15 cellular contexts compared by ENCODE assay signal in genomic region chr6:170261643-170262480, GRCh38. TPM values are rescaled to one million over a fixed set of nuclear protein-coding genes. Genes with fewer than 3 reads are reported as not detected.
A peak's percentile ranks its signal among the peaks of the same experiment; 100 is the strongest.
DNase-seq lines count a peak whose midpoint lies in the region; ATAC-seq and TF ChIP-seq lines count a peak whose summit lies in the region.
"Had no signal": no experiment of that assay in that cellular context is flagged by ENCODE, and none has a peak within 500 bp of the region (broad histone marks: within the 10 kb centered on the region; RNA-seq: fewer than 3 reads in every experiment).

No MANE protein-coding gene starts in this region.

- H3K27me3 ChIP-seq in dorsolateral prefrontal cortex: no peaks in the 10 kb centered on the region
- H3K27me3 ChIP-seq in aorta (ENCODE audit: control insufficient read depth in 1 of 2, insufficient read depth in 2 of 2, low read length in 1 of 2): no peaks in the 10 kb centered on the region

- peak overlapping the region in 51 of 59 donors; percentile 8 to 67 (median 35) for H3K4me3 ChIP-seq in dorsolateral prefrontal cortex
- H3K4me3 ChIP-seq in aorta (ENCODE audit: low read length in 2 of 2): no peak overlapping the region
- H3K4me3 ChIP-seq: BLaER1 had no signal

- H3K4me1 ChIP-seq in aorta (ENCODE audit: control insufficient read depth in 1 of 2, insufficient read depth in 2 of 2, low read length in 2 of 2): no peaks in the 10 kb centered on the region

- H3K9me3 ChIP-seq in aorta (ENCODE audit: control insufficient read depth, low read length): no peaks in the 10 kb centered on the region
- H3K9me3 ChIP-seq: BLaER1, Caco-2 had no signal

- TF ChIP-seq CTCF in dorsolateral prefrontal cortex (IDR thresholded peaks at IDR 0.05 in 54 of 56, conservative IDR thresholded peaks at IDR 0.05 in 2 of 56; ENCODE audit: low read depth in 1 of 56, partially characterized antibody in 56 of 56): no peak

- 82 to 89% methylated on average over 31 of the region's 31 CpGs for WGBS in aorta, 2 donors

- DNase-seq in left ventricle myocardium superior (peak; percentile 26), cardiac septum (ENCODE audit: low spot score) (no peak), dorsolateral prefrontal cortex (no peak), sciatic nerve (ENCODE audit: low spot score) (peak; percentile 25), aorta (peak; percentile 11 to 51), NCI-H1048 (lab: John Stamatoyannopoulos, UW) (no peak), ecto neural progenitor cell (ENCODE audit: low spot score) (no peak)
- DNase-seq in NK-92 treated with Interleukin-12 subunit alpha and Interleukin-12 subunit beta, amount 100 ng/mL, for 24 hours (lab: John Stamatoyannopoulos, UW): no peak
- DNase-seq: 8988T, AML-193, DND-41, GDM1 had no signal

- no peaks in the 10 kb centered on the region for H3K36me3 ChIP-seq in aorta (ENCODE audit: control insufficient read depth in 1 of 2, insufficient read depth in 2 of 2, low read length in 1 of 2)
- H3K36me3 ChIP-seq: BLaER1 had no signal

- peak overlapping the region in 58 of 59 donors; percentile 32 to 95 (median 82) for H3K27ac ChIP-seq in dorsolateral prefrontal cortex
- no peak overlapping the region for H3K27ac ChIP-seq in aorta (ENCODE audit: low read depth in 1 of 2, low read length in 2 of 2)
- H3K27ac ChIP-seq: BLaER1, HL-60 had no signal

- intact Hi-C loops in left ventricle myocardium superior (cut with micrococcal nuclease): no loop called here
- intact Hi-C loops in cardiac septum (cut with DNase I): no loop called here
- intact Hi-C loops in dorsolateral prefrontal cortex (cut with DNase I): loop anchor here in 1 of 2 donors (2.0 kb wide), 1 partner anchor 25 kb away; no protein-coding TSS in a partner anchor
- intact Hi-C loops in sciatic nerve (cut with DNase I): no loop called here
- intact Hi-C loops in aorta (cut with DNase I): no loop called here

- ATAC-seq in left ventricle myocardium superior (no peak), sciatic nerve (no peak), aorta (ENCODE audit: low FRiP score) (no peak)

RNA-seq across cellular contexts. Expression of gene DLL1, which starts 29.0 kb away (rescaled TPM):
- total RNA-seq in left ventricle myocardium superior (15.3 TPM), cardiac septum (6.4 TPM), dorsolateral prefrontal cortex (10 to 100 TPM in 104 of 120 experiments, 1 to 10 TPM in 16; 4.7 to 47.2 (median 15.7) TPM), sciatic nerve (15.4 TPM), aorta (10 to 100 TPM; 24.8 to 30.5 TPM)
- 1 to 10 TPM in 1 of 2 donors, under 1 TPM in 1; 0.13 to 4.0 TPM for polyA plus RNA-seq in aorta

RNA-seq across cellular contexts. Expression of gene FAM120B, which starts 44.7 kb away (rescaled TPM):
- 20.5 TPM for total RNA-seq in left ventricle myocardium superior
- 27.4 TPM for total RNA-seq in cardiac septum
- 10 to 100 TPM; 37.3 to 72.0 (median 55.7) TPM for total RNA-seq in dorsolateral prefrontal cortex
- 36.5 TPM for total RNA-seq in sciatic nerve
- 10 to 100 TPM; 30.2 to 38.5 TPM for total RNA-seq in aorta
- polyA plus RNA-seq in aorta: 10 to 100 TPM in 1 of 2 donors, 1 to 10 TPM in 1; 5.5 to 10.7 TPM

Comparison
In these comparisons a context has a peak if more than half of its experiments do, and no peak if none do; other contexts are left out.
1. DNase-seq: peak in left ventricle myocardium superior (single experiment), sciatic nerve (single experiment) and aorta (2 of 2); none in cardiac septum (single experiment), dorsolateral prefrontal cortex (0 of 10), NCI-H1048 (single experiment), NK-92 treated with Interleukin-12 subunit alpha and Interleukin-12 subunit beta, amount 100 ng/mL, for 24 hours (single experiment) and ecto neural progenitor cell (single experiment).
2. H3K27ac ChIP-seq: peak in dorsolateral prefrontal cortex (58 of 59); none in aorta (0 of 2).
3. H3K4me3 ChIP-seq: peak in dorsolateral prefrontal cortex (51 of 59); none in aorta (0 of 2).